Comparison of ENCODE assay signal across 27 cellular contexts in genomic region chr2:171487803-171488259, GRCh38.
"Had no signal": no experiment of that assay in that cellular context is flagged by ENCODE, and none has a peak within 500 bp of the region (broad histone marks: within the 10 kb centered on the region; RNA-seq: fewer than 3 reads in every experiment).

No MANE protein-coding gene starts in this region.

- DNase-seq: activated CD4-positive, alpha-beta T cell treated with anti-CD3 and anti-CD28 coated beads for 48 hours; activated CD4-positive, alpha-beta T cell treated with anti-CD3 and anti-CD28 coated beads, Interleukin-2, amount 50 U/mL, for 48 hours; activated CD8-positive, alpha-beta memory T cell treated with anti-CD3 and anti-CD28 coated beads for 24 hours; activated effector memory CD4-positive, alpha-beta T cell treated with anti-CD3 and anti-CD28 coated beads, Interleukin-2, amount 50 U/mL, for 16 hours; activated naive CD4-positive, alpha-beta T cell treated with anti-CD3 and anti-CD28 coated beads for 36 hours; activated naive CD8-positive, alpha-beta T cell treated with anti-CD3 and anti-CD28 coated beads for 36 hours; amniotic stem cell; effector memory CD8-positive, alpha-beta T cell; erythroblast; foreskin fibroblast; heart left ventricle; kidney glomerular epithelial cell; left ventricle myocardium superior; mammary epithelial cell; naive thymus-derived CD4-positive, alpha-beta T cell; nucleus accumbens; psoas muscle; stimulated activated CD4-positive, alpha-beta T cell treated with anti-CD3 and anti-CD28 coated beads, Interleukin-15, amount 100 ng/mL, for 24 hours; stimulated activated CD4-positive, alpha-beta T cell treated with anti-CD3 and anti-CD28 coated beads, Interleukin-2, amount 100 ng/mL, for 24 hours; stimulated activated naive B cell treated with anti-CD40 and anti-IgM and Interleukin-4, amounts not matched to agents 10 μg/mL and 1 μg/mL and 100 μg/mL, for 72 hours; uterus had no signal

- H3K27ac ChIP-seq: coronary artery, heart left ventricle, parathyroid adenoma, psoas muscle, uterus, VCaP had no signal

- H3K4me3 ChIP-seq: coronary artery, heart left ventricle, psoas muscle, uterus had no signal

- H3K9me3 ChIP-seq: psoas muscle, uterus had no signal

- FAIRE-seq: bronchial epithelial cell, TTC549 had no signal

- ATAC-seq: activated CD4-positive, CD25-positive, alpha-beta regulatory T cell treated with anti-CD3 and anti-CD28 coated beads, Interleukin-2, amount 50 U/mL, for 24 hours; effector memory CD8-positive, alpha-beta T cell; heart left ventricle; left ventricle myocardium superior; naive thymus-derived CD4-positive, alpha-beta T cell; psoas muscle; stimulated activated naive B cell treated with anti-CD40 and anti-IgM and Interleukin-4, amounts not matched to agents 10 μg/mL and 1 μg/mL and 100 μg/mL, for 72 hours had no signal

- H3K27me3 ChIP-seq: heart left ventricle, uterus had no signal

- H3K4me1 ChIP-seq: heart left ventricle, parathyroid adenoma, psoas muscle, uterus had no signal

- H3K36me3 ChIP-seq: uterus had no signal
